ENCODE assay signal across 1 cellular context in the genomic region with DNA sequence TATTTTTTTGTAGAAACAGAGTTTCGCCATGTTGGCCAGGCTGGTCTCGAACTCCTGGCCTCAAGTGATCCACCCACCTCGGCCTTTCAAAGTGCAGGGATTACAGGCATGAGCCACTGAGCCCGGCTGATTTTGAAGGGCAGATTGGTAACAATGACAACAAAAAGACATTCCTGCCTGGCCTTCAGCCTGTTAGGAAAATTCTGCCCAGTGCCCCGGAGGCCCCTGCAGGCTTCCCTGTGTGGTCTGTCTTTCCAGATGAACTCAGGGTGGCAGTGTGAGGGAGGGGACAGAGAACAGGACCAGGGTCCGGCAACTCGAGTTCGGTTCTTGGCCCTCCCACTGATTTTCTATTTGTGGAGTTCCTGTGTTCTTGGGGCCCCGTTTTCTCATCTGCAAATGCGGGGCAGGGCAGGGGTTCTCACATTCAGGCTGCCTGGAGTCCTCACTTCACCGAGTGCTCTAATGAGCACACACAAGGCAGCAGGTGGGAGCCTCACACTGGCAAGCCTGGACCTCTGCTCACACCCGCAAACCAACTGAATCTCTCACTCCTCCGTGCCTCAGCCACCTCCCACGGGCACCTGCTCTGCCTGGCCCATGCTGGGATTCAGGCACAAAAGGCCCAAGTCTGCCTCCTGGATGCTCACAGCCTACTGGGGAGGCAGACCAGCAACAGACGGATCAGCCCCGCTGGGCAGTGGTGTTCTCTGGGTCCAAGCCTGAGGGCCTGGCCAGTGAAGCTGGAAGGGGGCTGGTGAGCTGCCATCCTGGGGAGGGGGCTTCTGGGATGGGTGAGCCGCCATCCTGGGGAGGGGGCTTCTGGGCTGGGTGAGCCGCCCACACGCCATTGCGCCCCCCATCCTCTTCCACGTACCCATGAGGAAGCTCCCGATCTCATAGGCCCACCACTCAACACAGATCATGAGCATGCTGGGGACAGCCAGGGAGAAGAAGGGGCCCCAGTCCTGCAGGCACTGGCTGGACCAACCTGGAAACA.
TF ChIP-seq lines count a peak whose summit lies in the region.

No MANE protein-coding gene starts in this region.

TF ChIP-seq in GM12878, 131 proteins besides CTCF, POLR2A, EP300 and RAD21:
- TF ChIP-seq, protein P1, sequence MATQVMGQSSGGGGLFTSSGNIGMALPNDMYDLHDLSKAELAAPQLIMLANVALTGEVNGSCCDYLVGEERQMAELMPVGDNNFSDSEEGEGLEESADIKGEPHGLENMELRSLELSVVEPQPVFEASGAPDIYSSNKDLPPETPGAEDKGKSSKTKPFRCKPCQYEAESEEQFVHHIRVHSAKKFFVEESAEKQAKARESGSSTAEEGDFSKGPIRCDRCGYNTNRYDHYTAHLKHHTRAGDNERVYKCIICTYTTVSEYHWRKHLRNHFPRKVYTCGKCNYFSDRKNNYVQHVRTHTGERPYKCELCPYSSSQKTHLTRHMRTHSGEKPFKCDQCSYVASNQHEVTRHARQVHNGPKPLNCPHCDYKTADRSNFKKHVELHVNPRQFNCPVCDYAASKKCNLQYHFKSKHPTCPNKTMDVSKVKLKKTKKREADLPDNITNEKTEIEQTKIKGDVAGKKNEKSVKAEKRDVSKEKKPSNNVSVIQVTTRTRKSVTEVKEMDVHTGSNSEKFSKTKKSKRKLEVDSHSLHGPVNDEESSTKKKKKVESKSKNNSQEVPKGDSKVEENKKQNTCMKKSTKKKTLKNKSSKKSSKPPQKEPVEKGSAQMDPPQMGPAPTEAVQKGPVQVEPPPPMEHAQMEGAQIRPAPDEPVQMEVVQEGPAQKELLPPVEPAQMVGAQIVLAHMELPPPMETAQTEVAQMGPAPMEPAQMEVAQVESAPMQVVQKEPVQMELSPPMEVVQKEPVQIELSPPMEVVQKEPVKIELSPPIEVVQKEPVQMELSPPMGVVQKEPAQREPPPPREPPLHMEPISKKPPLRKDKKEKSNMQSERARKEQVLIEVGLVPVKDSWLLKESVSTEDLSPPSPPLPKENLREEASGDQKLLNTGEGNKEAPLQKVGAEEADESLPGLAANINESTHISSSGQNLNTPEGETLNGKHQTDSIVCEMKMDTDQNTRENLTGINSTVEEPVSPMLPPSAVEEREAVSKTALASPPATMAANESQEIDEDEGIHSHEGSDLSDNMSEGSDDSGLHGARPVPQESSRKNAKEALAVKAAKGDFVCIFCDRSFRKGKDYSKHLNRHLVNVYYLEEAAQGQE (IDR thresholded peaks at IDR 0.05; ENCODE audit: low read depth, low read length), result no peak
- TF ChIP-seq, protein P2, sequence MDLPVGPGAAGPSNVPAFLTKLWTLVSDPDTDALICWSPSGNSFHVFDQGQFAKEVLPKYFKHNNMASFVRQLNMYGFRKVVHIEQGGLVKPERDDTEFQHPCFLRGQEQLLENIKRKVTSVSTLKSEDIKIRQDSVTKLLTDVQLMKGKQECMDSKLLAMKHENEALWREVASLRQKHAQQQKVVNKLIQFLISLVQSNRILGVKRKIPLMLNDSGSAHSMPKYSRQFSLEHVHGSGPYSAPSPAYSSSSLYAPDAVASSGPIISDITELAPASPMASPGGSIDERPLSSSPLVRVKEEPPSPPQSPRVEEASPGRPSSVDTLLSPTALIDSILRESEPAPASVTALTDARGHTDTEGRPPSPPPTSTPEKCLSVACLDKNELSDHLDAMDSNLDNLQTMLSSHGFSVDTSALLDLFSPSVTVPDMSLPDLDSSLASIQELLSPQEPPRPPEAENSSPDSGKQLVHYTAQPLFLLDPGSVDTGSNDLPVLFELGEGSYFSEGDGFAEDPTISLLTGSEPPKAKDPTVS (IDR thresholded peaks at IDR 0.05; ENCODE audit: low read depth, low read length), result no peak
